In the genomic region with DNA sequence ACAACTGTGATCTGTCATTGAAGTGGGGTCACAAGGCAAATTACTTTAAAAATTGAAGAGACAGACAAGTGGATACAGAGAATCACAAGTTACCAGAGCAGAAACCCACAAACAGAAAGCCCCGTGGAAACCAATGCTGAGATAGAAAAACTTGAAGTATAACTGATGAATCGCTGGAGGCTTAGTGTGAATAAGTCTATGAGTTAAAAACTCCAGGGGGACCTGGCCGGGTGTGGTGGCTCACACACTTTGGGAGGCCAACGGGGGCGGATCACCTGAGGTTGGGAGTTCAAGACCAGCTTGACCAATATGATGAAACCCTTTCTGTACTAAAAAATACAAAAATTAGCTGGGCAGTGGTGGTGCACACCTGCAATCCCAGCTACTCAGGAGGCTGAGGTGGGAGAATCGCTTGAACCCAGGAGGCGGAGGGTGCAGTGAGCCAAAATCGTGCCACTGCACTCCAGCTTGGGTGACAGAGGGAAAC, we compare ENCODE assay signal across 1 cellular context.
A peak's percentile ranks its signal among the peaks of the same experiment; 100 is the strongest.
TF ChIP-seq lines count a peak whose summit lies in the region.

No MANE protein-coding gene starts in this region.

TF ChIP-seq in GM12878, 131 proteins besides CTCF, POLR2A, EP300 and RAD21 (continued from another document):
- TF ChIP-seq, protein P1, sequence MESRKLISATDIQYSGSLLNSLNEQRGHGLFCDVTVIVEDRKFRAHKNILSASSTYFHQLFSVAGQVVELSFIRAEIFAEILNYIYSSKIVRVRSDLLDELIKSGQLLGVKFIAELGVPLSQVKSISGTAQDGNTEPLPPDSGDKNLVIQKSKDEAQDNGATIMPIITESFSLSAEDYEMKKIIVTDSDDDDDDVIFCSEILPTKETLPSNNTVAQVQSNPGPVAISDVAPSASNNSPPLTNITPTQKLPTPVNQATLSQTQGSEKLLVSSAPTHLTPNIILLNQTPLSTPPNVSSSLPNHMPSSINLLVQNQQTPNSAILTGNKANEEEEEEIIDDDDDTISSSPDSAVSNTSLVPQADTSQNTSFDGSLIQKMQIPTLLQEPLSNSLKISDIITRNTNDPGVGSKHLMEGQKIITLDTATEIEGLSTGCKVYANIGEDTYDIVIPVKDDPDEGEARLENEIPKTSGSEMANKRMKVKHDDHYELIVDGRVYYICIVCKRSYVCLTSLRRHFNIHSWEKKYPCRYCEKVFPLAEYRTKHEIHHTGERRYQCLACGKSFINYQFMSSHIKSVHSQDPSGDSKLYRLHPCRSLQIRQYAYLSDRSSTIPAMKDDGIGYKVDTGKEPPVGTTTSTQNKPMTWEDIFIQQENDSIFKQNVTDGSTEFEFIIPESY (IDR thresholded peaks at IDR 0.05), result 0 out of 2 replicates have a peak, but pooled peaks have one; percentile 30
- 0 out of 2 replicates have a peak, but pooled peaks have one; percentile 4 for TF ChIP-seq BCL11A (IDR thresholded peaks at IDR 0.05; ENCODE audit: low read depth, low read length)
- TF ChIP-seq RELA (IDR thresholded peaks at IDR 0.05; ENCODE audit: borderline replicate concordance, partially characterized antibody), result peak; percentile 7
- peak; percentile 86 for TF ChIP-seq NBN (IDR thresholded peaks at IDR 0.05)
- TF ChIP-seq, protein P2, sequence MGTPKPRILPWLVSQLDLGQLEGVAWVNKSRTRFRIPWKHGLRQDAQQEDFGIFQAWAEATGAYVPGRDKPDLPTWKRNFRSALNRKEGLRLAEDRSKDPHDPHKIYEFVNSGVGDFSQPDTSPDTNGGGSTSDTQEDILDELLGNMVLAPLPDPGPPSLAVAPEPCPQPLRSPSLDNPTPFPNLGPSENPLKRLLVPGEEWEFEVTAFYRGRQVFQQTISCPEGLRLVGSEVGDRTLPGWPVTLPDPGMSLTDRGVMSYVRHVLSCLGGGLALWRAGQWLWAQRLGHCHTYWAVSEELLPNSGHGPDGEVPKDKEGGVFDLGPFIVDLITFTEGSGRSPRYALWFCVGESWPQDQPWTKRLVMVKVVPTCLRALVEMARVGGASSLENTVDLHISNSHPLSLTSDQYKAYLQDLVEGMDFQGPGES (IDR thresholded peaks at IDR 0.05), result no peak
- no peak for TF ChIP-seq MYB (IDR thresholded peaks at IDR 0.05; ENCODE audit: borderline replicate concordance, low read depth, low read length)
- TF ChIP-seq MYC (IDR thresholded peaks at IDR 0.05; ENCODE audit: insufficient read depth, insufficient read length, insufficient replicate concordance, low read length, severe bottlenecking), result no peak
- TF ChIP-seq PAX5 (IDR thresholded peaks at IDR 0.05; ENCODE audit: borderline replicate concordance, low read depth, low read length), result 0 out of 2 replicates have a peak, but pooled peaks have one; percentile 30
- TF ChIP-seq MTA2 (IDR thresholded peaks at IDR 0.05; ENCODE audit: low read depth), result peak; percentile 57; the same call in 1 of the 2 replicates
- peak; percentile 60 for TF ChIP-seq LARP7 (IDR thresholded peaks at IDR 0.05)
- TF ChIP-seq BHLHE40 (IDR thresholded peaks at IDR 0.05; ENCODE audit: borderline replicate concordance in 1 of 2, low read depth in 2 of 2, low read length in 1 of 2), result 0 out of 4 replicates have a peak, but pooled peaks of 1 of the 2 experiments have one; percentile 34
- TF ChIP-seq IKZF2 (IDR thresholded peaks at IDR 0.05), result peak; percentile 69 to 70; a peak in 3 of 4 replicates
- peak; percentile 93 for TF ChIP-seq SMARCA5 (IDR thresholded peaks at IDR 0.05)
- TF ChIP-seq MEF2B (IDR thresholded peaks at IDR 0.05; ENCODE audit: partially characterized antibody, poor library complexity, severe bottlenecking), result peak; percentile 77
- peak; percentile 63 for TF ChIP-seq RUNX3 (IDR thresholded peaks at IDR 0.05; ENCODE audit: low read length)
- TF ChIP-seq RBBP5 (conservative IDR thresholded peaks at IDR 0.05), result no peak
- TF ChIP-seq SREBF1 (IDR thresholded peaks at IDR 0.05; ENCODE audit: low read length), result no peak
- no peak for TF ChIP-seq KLF5 (IDR thresholded peaks at IDR 0.05; ENCODE audit: partially characterized antibody)
- peak; percentile 85 for TF ChIP-seq ZNF24 (IDR thresholded peaks at IDR 0.05)
- TF ChIP-seq, protein P3, sequence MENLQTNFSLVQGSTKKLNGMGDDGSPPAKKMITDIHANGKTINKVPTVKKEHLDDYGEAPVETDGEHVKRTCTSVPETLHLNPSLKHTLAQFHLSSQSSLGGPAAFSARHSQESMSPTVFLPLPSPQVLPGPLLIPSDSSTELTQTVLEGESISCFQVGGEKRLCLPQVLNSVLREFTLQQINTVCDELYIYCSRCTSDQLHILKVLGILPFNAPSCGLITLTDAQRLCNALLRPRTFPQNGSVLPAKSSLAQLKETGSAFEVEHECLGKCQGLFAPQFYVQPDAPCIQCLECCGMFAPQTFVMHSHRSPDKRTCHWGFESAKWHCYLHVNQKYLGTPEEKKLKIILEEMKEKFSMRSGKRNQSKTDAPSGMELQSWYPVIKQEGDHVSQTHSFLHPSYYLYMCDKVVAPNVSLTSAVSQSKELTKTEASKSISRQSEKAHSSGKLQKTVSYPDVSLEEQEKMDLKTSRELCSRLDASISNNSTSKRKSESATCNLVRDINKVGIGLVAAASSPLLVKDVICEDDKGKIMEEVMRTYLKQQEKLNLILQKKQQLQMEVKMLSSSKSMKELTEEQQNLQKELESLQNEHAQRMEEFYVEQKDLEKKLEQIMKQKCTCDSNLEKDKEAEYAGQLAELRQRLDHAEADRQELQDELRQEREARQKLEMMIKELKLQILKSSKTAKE (IDR thresholded peaks at IDR 0.05; ENCODE audit: low read depth, poor library complexity, severe bottlenecking), result peak; percentile 82
- peak; percentile 39; the same call in 1 of the 2 replicates for TF ChIP-seq BACH1 (IDR thresholded peaks at IDR 0.05; ENCODE audit: borderline replicate concordance)
- TF ChIP-seq EGR1 (IDR thresholded peaks at IDR 0.05; ENCODE audit: borderline replicate concordance in 1 of 2, low read depth in 2 of 2, low read length in 2 of 2), result 0 out of 3 replicates have a peak, but pooled peaks of 1 of the 2 experiments have one; percentile 41
- 0 out of 2 replicates have a peak, but pooled peaks have one; percentile 23 for TF ChIP-seq TCF12 (IDR thresholded peaks at IDR 0.05; ENCODE audit: low read depth, low read length)
- no peak for TF ChIP-seq RAD51 (IDR thresholded peaks at IDR 0.05)
- no peak for TF ChIP-seq SMC3 (IDR thresholded peaks at IDR 0.05; ENCODE audit: borderline replicate concordance, low read length)
- TF ChIP-seq ATF7 (IDR thresholded peaks at IDR 0.05; ENCODE audit: low read depth), result peak; percentile 54
- TF ChIP-seq DPF2 (IDR thresholded peaks at IDR 0.05), result peak; percentile 80; the same call in 1 of the 2 replicates
- TF ChIP-seq CBFB (IDR thresholded peaks at IDR 0.05; ENCODE audit: low read depth), result no peak
- TF ChIP-seq, protein P4, sequence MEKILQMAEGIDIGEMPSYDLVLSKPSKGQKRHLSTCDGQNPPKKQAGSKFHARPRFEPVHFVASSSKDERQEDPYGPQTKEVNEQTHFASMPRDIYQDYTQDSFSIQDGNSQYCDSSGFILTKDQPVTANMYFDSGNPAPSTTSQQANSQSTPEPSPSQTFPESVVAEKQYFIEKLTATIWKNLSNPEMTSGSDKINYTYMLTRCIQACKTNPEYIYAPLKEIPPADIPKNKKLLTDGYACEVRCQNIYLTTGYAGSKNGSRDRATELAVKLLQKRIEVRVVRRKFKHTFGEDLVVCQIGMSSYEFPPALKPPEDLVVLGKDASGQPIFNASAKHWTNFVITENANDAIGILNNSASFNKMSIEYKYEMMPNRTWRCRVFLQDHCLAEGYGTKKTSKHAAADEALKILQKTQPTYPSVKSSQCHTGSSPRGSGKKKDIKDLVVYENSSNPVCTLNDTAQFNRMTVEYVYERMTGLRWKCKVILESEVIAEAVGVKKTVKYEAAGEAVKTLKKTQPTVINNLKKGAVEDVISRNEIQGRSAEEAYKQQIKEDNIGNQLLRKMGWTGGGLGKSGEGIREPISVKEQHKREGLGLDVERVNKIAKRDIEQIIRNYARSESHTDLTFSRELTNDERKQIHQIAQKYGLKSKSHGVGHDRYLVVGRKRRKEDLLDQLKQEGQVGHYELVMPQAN (conservative IDR thresholded peaks at IDR 0.05), result peak; percentile 91
- 0 out of 2 replicates have a peak, but pooled peaks have one; percentile 57 for TF ChIP-seq GATAD2B (conservative IDR thresholded peaks at IDR 0.05; ENCODE audit: low read depth)
- TF ChIP-seq, protein P5, sequence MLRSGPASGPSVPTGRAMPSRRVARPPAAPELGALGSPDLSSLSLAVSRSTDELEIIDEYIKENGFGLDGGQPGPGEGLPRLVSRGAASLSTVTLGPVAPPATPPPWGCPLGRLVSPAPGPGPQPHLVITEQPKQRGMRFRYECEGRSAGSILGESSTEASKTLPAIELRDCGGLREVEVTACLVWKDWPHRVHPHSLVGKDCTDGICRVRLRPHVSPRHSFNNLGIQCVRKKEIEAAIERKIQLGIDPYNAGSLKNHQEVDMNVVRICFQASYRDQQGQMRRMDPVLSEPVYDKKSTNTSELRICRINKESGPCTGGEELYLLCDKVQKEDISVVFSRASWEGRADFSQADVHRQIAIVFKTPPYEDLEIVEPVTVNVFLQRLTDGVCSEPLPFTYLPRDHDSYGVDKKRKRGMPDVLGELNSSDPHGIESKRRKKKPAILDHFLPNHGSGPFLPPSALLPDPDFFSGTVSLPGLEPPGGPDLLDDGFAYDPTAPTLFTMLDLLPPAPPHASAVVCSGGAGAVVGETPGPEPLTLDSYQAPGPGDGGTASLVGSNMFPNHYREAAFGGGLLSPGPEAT (IDR thresholded peaks at IDR 0.05; ENCODE audit: low read depth), result peak; percentile 97
- TF ChIP-seq, protein P6, sequence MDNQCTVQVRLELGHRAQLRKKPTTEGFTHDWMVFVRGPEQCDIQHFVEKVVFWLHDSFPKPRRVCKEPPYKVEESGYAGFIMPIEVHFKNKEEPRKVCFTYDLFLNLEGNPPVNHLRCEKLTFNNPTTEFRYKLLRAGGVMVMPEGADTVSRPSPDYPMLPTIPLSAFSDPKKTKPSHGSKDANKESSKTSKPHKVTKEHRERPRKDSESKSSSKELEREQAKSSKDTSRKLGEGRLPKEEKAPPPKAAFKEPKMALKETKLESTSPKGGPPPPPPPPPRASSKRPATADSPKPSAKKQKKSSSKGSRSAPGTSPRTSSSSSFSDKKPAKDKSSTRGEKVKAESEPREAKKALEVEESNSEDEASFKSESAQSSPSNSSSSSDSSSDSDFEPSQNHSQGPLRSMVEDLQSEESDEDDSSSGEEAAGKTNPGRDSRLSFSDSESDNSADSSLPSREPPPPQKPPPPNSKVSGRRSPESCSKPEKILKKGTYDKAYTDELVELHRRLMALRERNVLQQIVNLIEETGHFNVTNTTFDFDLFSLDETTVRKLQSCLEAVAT (IDR thresholded peaks at IDR 0.05), result peak; percentile 52; the same call in 1 of the 2 replicates
- peak; percentile 65 for TF ChIP-seq IKZF1 (conservative IDR thresholded peaks at IDR 0.05)
- TF ChIP-seq JUND (IDR thresholded peaks at IDR 0.05; ENCODE audit: low read depth, low read length), result no peak
- TF ChIP-seq NR2F1 (conservative IDR thresholded peaks at IDR 0.05), result peak; percentile 66; the same call in 1 of the 2 replicates
- TF ChIP-seq ZNF217 (IDR thresholded peaks at IDR 0.05), result peak; percentile 100
